24 cellular contexts compared by ENCODE assay signal in the genomic region with DNA sequence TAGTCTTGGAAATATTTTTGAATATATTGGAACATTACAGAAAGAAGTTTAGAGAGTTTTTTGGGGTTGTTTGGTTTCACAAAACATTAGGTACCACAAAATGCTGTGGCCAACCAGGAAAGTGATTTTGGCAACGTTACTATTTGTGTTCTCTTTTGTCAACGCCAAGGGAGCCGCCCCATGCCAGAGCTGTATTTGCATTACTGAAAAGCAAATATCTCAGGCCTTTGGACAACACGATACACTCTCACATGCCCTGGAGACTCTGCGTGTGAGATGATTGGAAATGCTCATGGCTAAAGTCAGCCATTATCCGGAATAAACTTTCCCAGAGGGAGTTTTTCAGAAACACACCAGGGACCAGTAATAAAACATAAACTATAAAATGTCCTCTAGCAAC.
DNase-seq lines count a peak whose midpoint lies in the region; ATAC-seq and TF ChIP-seq lines count a peak whose summit lies in the region.
"Had no signal": no experiment of that assay in that cellular context is flagged by ENCODE, and none has a peak within 500 bp of the region (broad histone marks: within the 10 kb centered on the region; RNA-seq: fewer than 3 reads in every experiment).

No MANE protein-coding gene starts in this region.

- no peak overlapping the region for H2AFZ ChIP-seq in hepatocyte

- intact Hi-C loops in transverse colon (cut with DNase I; ENCODE audit: low total_unique reads), result no loop called here
- intact Hi-C loops in activated CD4-positive, alpha-beta T cell treated with anti-CD3 and anti-CD28 coated beads, Interleukin-2, amount 10 ng/mL, durations not matched to agents 24 days and 14 days (cut with micrococcal nuclease), result no loop called here

- TF ChIP-seq POLR2A in transverse colon (IDR thresholded peaks at IDR 0.05), result no peak

- H3K4me3 ChIP-seq in hepatocyte, result no peak overlapping the region
- no peak overlapping the region for H3K4me3 ChIP-seq in transverse colon
- H3K4me3 ChIP-seq: A549, BLaER1, gastroesophageal sphincter, spleen, vagina had no signal

- DNase-seq in SIG-M5 treated with dmso at 0.1 percent for 504 hours (lab: John Stamatoyannopoulos, UW; ENCODE audit: unreplicated experiment) (peak; percentile 30), SIG-M5 (lab: John Stamatoyannopoulos, UW) (no peak), NCI-H526 (lab: John Stamatoyannopoulos, UW) (peak; percentile 43 to 76), hepatocyte (ENCODE audit: low spot score) (peak; percentile 18), transverse colon (peak; percentile 18), H4 (ENCODE audit: low spot score) (no peak)
- DNase-seq in activated CD4-positive, alpha-beta T cell treated with anti-CD3 and anti-CD28 coated beads, Interleukin-2, amount 10 ng/mL, durations not matched to agents 24 days and 14 days, result no peak
- DNase-seq in activated naive CD4-positive, alpha-beta T cell treated with anti-CD3 and anti-CD28 coated beads, Interleukin-2, amount 50 U/mL, for 72 hours (ENCODE audit: low spot score in 2 of 2), result no peak
- DNase-seq: activated CD4-positive, alpha-beta T cell treated with anti-CD3 and anti-CD28 coated beads for 36 hours; activated effector memory CD4-positive, alpha-beta T cell treated with anti-CD3 and anti-CD28 coated beads, Interleukin-2, amount 50 U/mL, for 16 hours; amygdala; effector CD8-positive, alpha-beta T cell; HCEC 1CT; NCI-H1694; spleen; stimulated activated CD4-positive, alpha-beta T cell treated with anti-CD3 and anti-CD28 coated beads, Interleukin-4, amount 100 ng/mL, for 4 hours; SW 1271 had no signal

- TF ChIP-seq CTCF in hepatocyte (IDR thresholded peaks at IDR 0.05; ENCODE audit: poor library complexity) (no peak), transverse colon (IDR thresholded peaks at IDR 0.05) (no peak)

- H3K79me2 ChIP-seq in hepatocyte, result no peaks in the 10 kb centered on the region

- in situ Hi-C loops in transverse colon (cut with MboI; ENCODE audit: low pct_ligation_motif_present in 1 of 4, low pct_unique_long_range_greater_than_20kb in 1 of 4, low sequenced_read_pairs in 3 of 4), result no loop called here

- H3K4me1 Mint-ChIP-seq in activated CD4-positive, alpha-beta T cell treated with anti-CD3 and anti-CD28 coated beads, Interleukin-2, amount 10 ng/mL, durations not matched to agents 24 days and 14 days, result peaks cover 6% of the 10 kb centered on the region
- H3K4me1 Mint-ChIP-seq: activated CD4-positive, alpha-beta T cell treated with anti-CD3 and anti-CD28 coated beads for 36 hours; central memory CD8-positive, alpha-beta T cell had no signal

- H3K27me3 Mint-ChIP-seq in activated CD4-positive, alpha-beta T cell treated with anti-CD3 and anti-CD28 coated beads, Interleukin-2, amount 10 ng/mL, durations not matched to agents 24 days and 14 days, result peaks cover 2% of the 10 kb centered on the region

- H3K36me3 ChIP-seq in hepatocyte (replicated peaks; ENCODE audit: insufficient read depth, low read depth) (no peaks in the 10 kb centered on the region), transverse colon (no peaks in the 10 kb centered on the region)
- H3K36me3 ChIP-seq: BLaER1, gastroesophageal sphincter, spleen, vagina had no signal

- no peak overlapping the region for H3K27ac Mint-ChIP-seq in activated CD4-positive, alpha-beta T cell treated with anti-CD3 and anti-CD28 coated beads, Interleukin-2, amount 10 ng/mL, durations not matched to agents 24 days and 14 days
- no peak overlapping the region for H3K27ac Mint-ChIP-seq in activated naive CD4-positive, alpha-beta T cell treated with anti-CD3 and anti-CD28 coated beads, Interleukin-2, amount 50 U/mL, for 72 hours
- H3K27ac Mint-ChIP-seq: activated CD4-positive, alpha-beta T cell treated with anti-CD3 and anti-CD28 coated beads for 36 hours had no signal

- no peak overlapping the region for H3K4me2 ChIP-seq in hepatocyte
- H3K4me2 ChIP-seq: A549, BLaER1 had no signal

- no peak for TF ChIP-seq EP300 in transverse colon (IDR thresholded peaks at IDR 0.05; ENCODE audit: low read depth)

- no peak overlapping the region for H3K4me3 Mint-ChIP-seq in activated CD4-positive, alpha-beta T cell treated with anti-CD3 and anti-CD28 coated beads, Interleukin-2, amount 10 ng/mL, durations not matched to agents 24 days and 14 days
- H3K4me3 Mint-ChIP-seq: activated CD4-positive, alpha-beta T cell treated with anti-CD3 and anti-CD28 coated beads for 36 hours; central memory CD8-positive, alpha-beta T cell had no signal

- H3K27me3 ChIP-seq in hepatocyte (peaks cover 3% of the 10 kb centered on the region), transverse colon (no peaks in the 10 kb centered on the region)
- H3K27me3 ChIP-seq: BLaER1, gastroesophageal sphincter, vagina had no signal

- no peak overlapping the region for H3K27ac ChIP-seq in hepatocyte
- no peak overlapping the region for H3K27ac ChIP-seq in transverse colon
- H3K27ac ChIP-seq: A549, BLaER1, gastroesophageal sphincter, RWPE1, spleen, vagina had no signal

- WGBS in hepatocyte (ENCODE audit: low lambda C conversion rate, missing lambda C conversion rate), result 41% methylated on average over 6 of the region's 6 CpGs
- 28 to 52% methylated on average over 4 to 6 of the region's 6 CpGs for WGBS in transverse colon (ENCODE audit: low coverage in 1 of 2), 2 donors

- ATAC-seq in activated naive CD4-positive, alpha-beta T cell treated with anti-CD3 and anti-CD28 coated beads, Interleukin-2, amount 50 U/mL, for 72 hours, result no peak
- ATAC-seq: A549; activated CD4-positive, alpha-beta T cell treated with anti-CD3 and anti-CD28 coated beads for 36 hours; esophagus mucosa; gastroesophageal sphincter had no signal

- no peaks in the 10 kb centered on the region for H3K36me3 Mint-ChIP-seq in activated CD4-positive, alpha-beta T cell treated with anti-CD3 and anti-CD28 coated beads, Interleukin-2, amount 10 ng/mL, durations not matched to agents 24 days and 14 days (ENCODE audit: low read depth)
- no peaks in the 10 kb centered on the region for H3K36me3 Mint-ChIP-seq in activated naive CD4-positive, alpha-beta T cell treated with anti-CD3 and anti-CD28 coated beads, Interleukin-2, amount 50 U/mL, for 72 hours

- no peaks in the 10 kb centered on the region for H3K9me3 Mint-ChIP-seq in activated CD4-positive, alpha-beta T cell treated with anti-CD3 and anti-CD28 coated beads, Interleukin-2, amount 10 ng/mL, durations not matched to agents 24 days and 14 days
- H3K9me3 Mint-ChIP-seq in activated naive CD4-positive, alpha-beta T cell treated with anti-CD3 and anti-CD28 coated beads, Interleukin-2, amount 50 U/mL, for 72 hours, result peaks cover 3 to 12% of the 10 kb centered on the region in 2 donors
- H3K9me3 Mint-ChIP-seq: central memory CD8-positive, alpha-beta T cell had no signal

- H4K20me1 ChIP-seq in hepatocyte (ENCODE audit: insufficient read depth, poor library complexity, severe bottlenecking), result no peaks in the 10 kb centered on the region
- H4K20me1 ChIP-seq: BLaER1 had no signal

- H3K9me2 ChIP-seq in hepatocyte (replicated peaks; ENCODE audit: insufficient read depth), result no peaks in the 10 kb centered on the region

- no peaks in the 10 kb centered on the region for H3K4me1 ChIP-seq in hepatocyte (ENCODE audit: insufficient read depth)
- H3K4me1 ChIP-seq in transverse colon, result no peaks in the 10 kb centered on the region
- H3K4me1 ChIP-seq: A549, BLaER1, gastroesophageal sphincter, spleen, vagina had no signal

- H3K9me3 ChIP-seq in hepatocyte (ENCODE audit: low read depth) (no peaks in the 10 kb centered on the region), transverse colon (no peaks in the 10 kb centered on the region)
- H3K9me3 ChIP-seq: A549, BLaER1, gastroesophageal sphincter, spleen, vagina had no signal

Comparison
In these comparisons a context has a peak if more than half of its experiments do, and no peak if none do; other contexts are left out.
1. DNase-seq: peak in SIG-M5 treated with dmso at 0.1 percent for 504 hours (single experiment), NCI-H526 (2 of 2), hepatocyte (single experiment) and transverse colon (single experiment); none in SIG-M5 (single experiment), H4 (single experiment), activated CD4-positive, alpha-beta T cell treated with anti-CD3 and anti-CD28 coated beads, Interleukin-2, amount 10 ng/mL, durations not matched to agents 24 days and 14 days (single experiment) and activated naive CD4-positive, alpha-beta T cell treated with anti-CD3 and anti-CD28 coated beads, Interleukin-2, amount 50 U/mL, for 72 hours (0 of 2).